ENCODE assay signal across 1 cellular context in genomic region chr7:65239707-65240352, GRCh38.
A peak's percentile ranks its signal among the peaks of the same experiment; 100 is the strongest.
TF ChIP-seq lines count a peak whose summit lies in the region.

No MANE protein-coding gene starts in this region.

TF ChIP-seq in HepG2, 621 proteins besides CTCF, POLR2A, EP300 and RAD21 (continued from another document and continues in another):
- TF ChIP-seq, protein P1, sequence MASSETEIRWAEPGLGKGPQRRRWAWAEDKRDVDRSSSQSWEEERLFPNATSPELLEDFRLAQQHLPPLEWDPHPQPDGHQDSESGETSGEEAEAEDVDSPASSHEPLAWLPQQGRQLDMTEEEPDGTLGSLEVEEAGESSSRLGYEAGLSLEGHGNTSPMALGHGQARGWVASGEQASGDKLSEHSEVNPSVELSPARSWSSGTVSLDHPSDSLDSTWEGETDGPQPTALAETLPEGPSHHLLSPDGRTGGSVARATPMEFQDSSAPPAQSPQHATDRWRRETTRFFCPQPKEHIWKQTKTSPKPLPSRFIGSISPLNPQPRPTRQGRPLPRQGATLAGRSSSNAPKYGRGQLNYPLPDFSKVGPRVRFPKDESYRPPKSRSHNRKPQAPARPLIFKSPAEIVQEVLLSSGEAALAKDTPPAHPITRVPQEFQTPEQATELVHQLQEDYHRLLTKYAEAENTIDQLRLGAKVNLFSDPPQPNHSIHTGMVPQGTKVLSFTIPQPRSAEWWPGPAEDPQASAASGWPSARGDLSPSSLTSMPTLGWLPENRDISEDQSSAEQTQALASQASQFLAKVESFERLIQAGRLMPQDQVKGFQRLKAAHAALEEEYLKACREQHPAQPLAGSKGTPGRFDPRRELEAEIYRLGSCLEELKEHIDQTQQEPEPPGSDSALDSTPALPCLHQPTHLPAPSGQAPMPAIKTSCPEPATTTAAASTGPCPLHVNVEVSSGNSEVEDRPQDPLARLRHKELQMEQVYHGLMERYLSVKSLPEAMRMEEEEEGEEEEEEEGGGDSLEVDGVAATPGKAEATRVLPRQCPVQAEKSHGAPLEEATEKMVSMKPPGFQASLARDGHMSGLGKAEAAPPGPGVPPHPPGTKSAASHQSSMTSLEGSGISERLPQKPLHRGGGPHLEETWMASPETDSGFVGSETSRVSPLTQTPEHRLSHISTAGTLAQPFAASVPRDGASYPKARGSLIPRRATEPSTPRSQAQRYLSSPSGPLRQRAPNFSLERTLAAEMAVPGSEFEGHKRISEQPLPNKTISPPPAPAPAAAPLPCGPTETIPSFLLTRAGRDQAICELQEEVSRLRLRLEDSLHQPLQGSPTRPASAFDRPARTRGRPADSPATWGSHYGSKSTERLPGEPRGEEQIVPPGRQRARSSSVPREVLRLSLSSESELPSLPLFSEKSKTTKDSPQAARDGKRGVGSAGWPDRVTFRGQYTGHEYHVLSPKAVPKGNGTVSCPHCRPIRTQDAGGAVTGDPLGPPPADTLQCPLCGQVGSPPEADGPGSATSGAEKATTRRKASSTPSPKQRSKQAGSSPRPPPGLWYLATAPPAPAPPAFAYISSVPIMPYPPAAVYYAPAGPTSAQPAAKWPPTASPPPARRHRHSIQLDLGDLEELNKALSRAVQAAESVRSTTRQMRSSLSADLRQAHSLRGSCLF (CRISPR knock-in tag; IDR thresholded peaks at IDR 0.05; ENCODE audit: borderline replicate concordance), result no peak
- TF ChIP-seq ZNF556 (CRISPR knock-in tag; IDR thresholded peaks at IDR 0.05; ENCODE audit: borderline replicate concordance) (peak; percentile 36; the same call in 1 of the 2 replicates), ZNF75D (CRISPR knock-in tag; IDR thresholded peaks at IDR 0.05; ENCODE audit: borderline replicate concordance) (no peak), NFYB (CRISPR knock-in tag; IDR thresholded peaks at IDR 0.05) (no peak), SIX4 (CRISPR knock-in tag; IDR thresholded peaks at IDR 0.05) (no peak), ZNF12 (CRISPR knock-in tag; IDR thresholded peaks at IDR 0.05) (no peak), SRY (CRISPR knock-in tag; IDR thresholded peaks at IDR 0.05) (0 out of 2 replicates have a peak, but pooled peaks have one; percentile 69), ZNF577 (CRISPR knock-in tag; IDR thresholded peaks at IDR 0.05; ENCODE audit: borderline replicate concordance, low read depth) (no peak), U2AF1 (optimal IDR thresholded peaks at IDR 0.05; ENCODE audit: low read depth, low read length) (no peak), ZNF224 (CRISPR knock-in tag; IDR thresholded peaks at IDR 0.05) (no peak), SMC3 (IDR thresholded peaks at IDR 0.05; ENCODE audit: low read length) (no peak), GZF1 (CRISPR knock-in tag; IDR thresholded peaks at IDR 0.05) (no peak; the same call in 1 of the 2 replicates), MBNL3 (CRISPR knock-in tag; conservative IDR thresholded peaks at IDR 0.05) (no peak), PCBP1 (IDR thresholded peaks at IDR 0.05; ENCODE audit: borderline replicate concordance, low read depth, low read length) (no peak), ZNF138 (CRISPR knock-in tag; IDR thresholded peaks at IDR 0.05; ENCODE audit: low read depth) (no peak), NBN (conservative IDR thresholded peaks at IDR 0.05) (no peak), ZNF589 (CRISPR knock-in tag; conservative IDR thresholded peaks at IDR 0.05) (no peak), ZC3H13 (CRISPR knock-in tag; IDR thresholded peaks at IDR 0.05) (no peak), NCOA1 (CRISPR knock-in tag; IDR thresholded peaks at IDR 0.05) (no peak), ZNF776 (CRISPR knock-in tag; IDR thresholded peaks at IDR 0.05) (no peak), TCF7L2 (IDR thresholded peaks at IDR 0.05; ENCODE audit: low read depth, low read length) (no peak), ZNF180 (CRISPR knock-in tag; IDR thresholded peaks at IDR 0.05; ENCODE audit: borderline replicate concordance, low read depth) (no peak), HNRNPK (IDR thresholded peaks at IDR 0.05; ENCODE audit: low read depth, low read length, poor library complexity, severe bottlenecking) (no peak), IRF2 (CRISPR knock-in tag; IDR thresholded peaks at IDR 0.05) (no peak; the same call in 1 of the 2 replicates), SP5 (CRISPR knock-in tag; IDR thresholded peaks at IDR 0.05; ENCODE audit: borderline replicate concordance, low read depth) (peak; percentile 60), GABPB1 (CRISPR knock-in tag; IDR thresholded peaks at IDR 0.05) (peak; percentile 56; the same call in 1 of the 2 replicates), ZBTB37 (CRISPR knock-in tag; IDR thresholded peaks at IDR 0.05) (no peak), EHMT2 (IDR thresholded peaks at IDR 0.05; ENCODE audit: borderline replicate concordance, low read depth, low read length) (no peak), MLLT10 (CRISPR knock-in tag; IDR thresholded peaks at IDR 0.05) (no peak), NR0B2 (CRISPR knock-in tag; IDR thresholded peaks at IDR 0.05) (no peak), ZNF747 (CRISPR knock-in tag; IDR thresholded peaks at IDR 0.05; ENCODE audit: borderline replicate concordance) (no peak), MYNN (CRISPR knock-in tag; IDR thresholded peaks at IDR 0.05; ENCODE audit: low read depth) (no peak; the same call in 1 of the 2 replicates), ZSCAN9 (CRISPR knock-in tag; IDR thresholded peaks at IDR 0.05; ENCODE audit: borderline replicate concordance) (no peak), MTF2 (CRISPR knock-in tag; IDR thresholded peaks at IDR 0.05; ENCODE audit: borderline replicate concordance) (peak; percentile 25), XRCC5 (optimal IDR thresholded peaks at IDR 0.05; ENCODE audit: low read length) (no peak), ESRRA (CRISPR knock-in tag; IDR thresholded peaks at IDR 0.05; ENCODE audit: low read depth) (no peak), ZNF136 (CRISPR knock-in tag; IDR thresholded peaks at IDR 0.05; ENCODE audit: low read depth) (no peak), SOX6 (IDR thresholded peaks at IDR 0.05) (no peak), SOX6 (CRISPR knock-in tag; IDR thresholded peaks at IDR 0.05) (0 out of 2 replicates have a peak, but pooled peaks have one; percentile 31), ZNF547 (CRISPR knock-in tag; IDR thresholded peaks at IDR 0.05) (peak; percentile 73; the same call in 1 of the 2 replicates), ADNP (CRISPR knock-in tag; IDR thresholded peaks at IDR 0.05) (no peak), ZNF550 (CRISPR knock-in tag; IDR thresholded peaks at IDR 0.05; ENCODE audit: borderline replicate concordance) (no peak), HDAC1 (CRISPR knock-in tag; IDR thresholded peaks at IDR 0.05) (peak; percentile 59), HOXA9 (CRISPR knock-in tag; IDR thresholded peaks at IDR 0.05; ENCODE audit: borderline replicate concordance) (no peak)
- TF ChIP-seq, protein P2, sequence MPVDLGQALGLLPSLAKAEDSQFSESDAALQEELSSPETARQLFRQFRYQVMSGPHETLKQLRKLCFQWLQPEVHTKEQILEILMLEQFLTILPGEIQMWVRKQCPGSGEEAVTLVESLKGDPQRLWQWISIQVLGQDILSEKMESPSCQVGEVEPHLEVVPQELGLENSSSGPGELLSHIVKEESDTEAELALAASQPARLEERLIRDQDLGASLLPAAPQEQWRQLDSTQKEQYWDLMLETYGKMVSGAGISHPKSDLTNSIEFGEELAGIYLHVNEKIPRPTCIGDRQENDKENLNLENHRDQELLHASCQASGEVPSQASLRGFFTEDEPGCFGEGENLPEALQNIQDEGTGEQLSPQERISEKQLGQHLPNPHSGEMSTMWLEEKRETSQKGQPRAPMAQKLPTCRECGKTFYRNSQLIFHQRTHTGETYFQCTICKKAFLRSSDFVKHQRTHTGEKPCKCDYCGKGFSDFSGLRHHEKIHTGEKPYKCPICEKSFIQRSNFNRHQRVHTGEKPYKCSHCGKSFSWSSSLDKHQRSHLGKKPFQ (CRISPR knock-in tag; IDR thresholded peaks at IDR 0.05; ENCODE audit: insufficient replicate concordance), result no peak
- TF ChIP-seq, protein P3, sequence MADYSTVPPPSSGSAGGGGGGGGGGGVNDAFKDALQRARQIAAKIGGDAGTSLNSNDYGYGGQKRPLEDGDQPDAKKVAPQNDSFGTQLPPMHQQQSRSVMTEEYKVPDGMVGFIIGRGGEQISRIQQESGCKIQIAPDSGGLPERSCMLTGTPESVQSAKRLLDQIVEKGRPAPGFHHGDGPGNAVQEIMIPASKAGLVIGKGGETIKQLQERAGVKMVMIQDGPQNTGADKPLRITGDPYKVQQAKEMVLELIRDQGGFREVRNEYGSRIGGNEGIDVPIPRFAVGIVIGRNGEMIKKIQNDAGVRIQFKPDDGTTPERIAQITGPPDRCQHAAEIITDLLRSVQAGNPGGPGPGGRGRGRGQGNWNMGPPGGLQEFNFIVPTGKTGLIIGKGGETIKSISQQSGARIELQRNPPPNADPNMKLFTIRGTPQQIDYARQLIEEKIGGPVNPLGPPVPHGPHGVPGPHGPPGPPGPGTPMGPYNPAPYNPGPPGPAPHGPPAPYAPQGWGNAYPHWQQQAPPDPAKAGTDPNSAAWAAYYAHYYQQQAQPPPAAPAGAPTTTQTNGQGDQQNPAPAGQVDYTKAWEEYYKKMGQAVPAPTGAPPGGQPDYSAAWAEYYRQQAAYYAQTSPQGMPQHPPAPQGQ (CRISPR knock-in tag; IDR thresholded peaks at IDR 0.05; ENCODE audit: borderline replicate concordance), result no peak
- TF ChIP-seq, protein P4, sequence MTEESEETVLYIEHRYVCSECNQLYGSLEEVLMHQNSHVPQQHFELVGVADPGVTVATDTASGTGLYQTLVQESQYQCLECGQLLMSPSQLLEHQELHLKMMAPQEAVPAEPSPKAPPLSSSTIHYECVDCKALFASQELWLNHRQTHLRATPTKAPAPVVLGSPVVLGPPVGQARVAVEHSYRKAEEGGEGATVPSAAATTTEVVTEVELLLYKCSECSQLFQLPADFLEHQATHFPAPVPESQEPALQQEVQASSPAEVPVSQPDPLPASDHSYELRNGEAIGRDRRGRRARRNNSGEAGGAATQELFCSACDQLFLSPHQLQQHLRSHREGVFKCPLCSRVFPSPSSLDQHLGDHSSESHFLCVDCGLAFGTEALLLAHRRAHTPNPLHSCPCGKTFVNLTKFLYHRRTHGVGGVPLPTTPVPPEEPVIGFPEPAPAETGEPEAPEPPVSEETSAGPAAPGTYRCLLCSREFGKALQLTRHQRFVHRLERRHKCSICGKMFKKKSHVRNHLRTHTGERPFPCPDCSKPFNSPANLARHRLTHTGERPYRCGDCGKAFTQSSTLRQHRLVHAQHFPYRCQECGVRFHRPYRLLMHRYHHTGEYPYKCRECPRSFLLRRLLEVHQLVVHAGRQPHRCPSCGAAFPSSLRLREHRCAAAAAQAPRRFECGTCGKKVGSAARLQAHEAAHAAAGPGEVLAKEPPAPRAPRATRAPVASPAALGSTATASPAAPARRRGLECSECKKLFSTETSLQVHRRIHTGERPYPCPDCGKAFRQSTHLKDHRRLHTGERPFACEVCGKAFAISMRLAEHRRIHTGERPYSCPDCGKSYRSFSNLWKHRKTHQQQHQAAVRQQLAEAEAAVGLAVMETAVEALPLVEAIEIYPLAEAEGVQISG (CRISPR knock-in tag; IDR thresholded peaks at IDR 0.05), result peak; percentile 60; the same call in 1 of the 2 replicates
- TF ChIP-seq, protein P5, sequence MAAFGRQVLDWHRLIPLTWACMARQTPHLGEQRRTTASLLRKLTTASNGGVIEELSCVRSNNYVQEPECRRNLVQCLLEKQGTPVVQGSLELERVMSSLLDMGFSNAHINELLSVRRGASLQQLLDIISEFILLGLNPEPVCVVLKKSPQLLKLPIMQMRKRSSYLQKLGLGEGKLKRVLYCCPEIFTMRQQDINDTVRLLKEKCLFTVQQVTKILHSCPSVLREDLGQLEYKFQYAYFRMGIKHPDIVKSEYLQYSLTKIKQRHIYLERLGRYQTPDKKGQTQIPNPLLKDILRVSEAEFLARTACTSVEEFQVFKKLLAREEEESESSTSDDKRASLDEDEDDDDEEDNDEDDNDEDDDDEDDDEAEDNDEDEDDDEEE (CRISPR knock-in tag; IDR thresholded peaks at IDR 0.05), result no peak
- TF ChIP-seq, protein P6, sequence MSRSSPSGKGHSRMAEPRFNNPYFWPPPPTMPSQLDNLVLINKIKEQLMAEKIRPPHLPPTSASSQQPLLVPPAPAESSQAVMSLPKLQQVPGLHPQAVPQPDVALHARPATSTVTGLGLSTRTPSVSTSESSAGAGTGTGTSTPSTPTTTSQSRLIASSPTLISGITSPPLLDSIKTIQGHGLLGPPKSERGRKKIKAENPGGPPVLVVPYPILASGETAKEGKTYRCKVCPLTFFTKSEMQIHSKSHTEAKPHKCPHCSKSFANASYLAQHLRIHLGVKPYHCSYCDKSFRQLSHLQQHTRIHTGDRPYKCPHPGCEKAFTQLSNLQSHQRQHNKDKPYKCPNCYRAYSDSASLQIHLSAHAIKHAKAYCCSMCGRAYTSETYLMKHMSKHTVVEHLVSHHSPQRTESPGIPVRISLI (CRISPR knock-in tag; IDR thresholded peaks at IDR 0.05; ENCODE audit: borderline replicate concordance), result no peak
- TF ChIP-seq, protein P7, sequence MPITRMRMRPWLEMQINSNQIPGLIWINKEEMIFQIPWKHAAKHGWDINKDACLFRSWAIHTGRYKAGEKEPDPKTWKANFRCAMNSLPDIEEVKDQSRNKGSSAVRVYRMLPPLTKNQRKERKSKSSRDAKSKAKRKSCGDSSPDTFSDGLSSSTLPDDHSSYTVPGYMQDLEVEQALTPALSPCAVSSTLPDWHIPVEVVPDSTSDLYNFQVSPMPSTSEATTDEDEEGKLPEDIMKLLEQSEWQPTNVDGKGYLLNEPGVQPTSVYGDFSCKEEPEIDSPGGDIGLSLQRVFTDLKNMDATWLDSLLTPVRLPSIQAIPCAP (CRISPR knock-in tag; IDR thresholded peaks at IDR 0.05; ENCODE audit: low read depth), result no peak
- TF ChIP-seq, protein P8, sequence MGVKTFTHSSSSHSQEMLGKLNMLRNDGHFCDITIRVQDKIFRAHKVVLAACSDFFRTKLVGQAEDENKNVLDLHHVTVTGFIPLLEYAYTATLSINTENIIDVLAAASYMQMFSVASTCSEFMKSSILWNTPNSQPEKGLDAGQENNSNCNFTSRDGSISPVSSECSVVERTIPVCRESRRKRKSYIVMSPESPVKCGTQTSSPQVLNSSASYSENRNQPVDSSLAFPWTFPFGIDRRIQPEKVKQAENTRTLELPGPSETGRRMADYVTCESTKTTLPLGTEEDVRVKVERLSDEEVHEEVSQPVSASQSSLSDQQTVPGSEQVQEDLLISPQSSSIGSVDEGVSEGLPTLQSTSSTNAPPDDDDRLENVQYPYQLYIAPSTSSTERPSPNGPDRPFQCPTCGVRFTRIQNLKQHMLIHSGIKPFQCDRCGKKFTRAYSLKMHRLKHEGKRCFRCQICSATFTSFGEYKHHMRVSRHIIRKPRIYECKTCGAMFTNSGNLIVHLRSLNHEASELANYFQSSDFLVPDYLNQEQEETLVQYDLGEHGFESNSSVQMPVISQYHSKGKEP (CRISPR knock-in tag; IDR thresholded peaks at IDR 0.05), result no peak
